2 cellular contexts compared by ENCODE assay signal in genomic region chr16:57643902-57644301, GRCh38.
TF ChIP-seq lines count a peak whose summit lies in the region.

No MANE protein-coding gene starts in this region.

TF ChIP-seq in A549, 52 proteins besides CTCF, POLR2A, EP300 and RAD21:
- TF ChIP-seq MAX (IDR thresholded peaks at IDR 0.05), result no peak
- no peak for TF ChIP-seq RARB (CRISPR knock-in tag; IDR thresholded peaks at IDR 0.05)
- TF ChIP-seq RCOR1 (IDR thresholded peaks at IDR 0.05; ENCODE audit: low read depth, low read length), result no peak
- TF ChIP-seq HOXA7 (CRISPR knock-in tag; IDR thresholded peaks at IDR 0.05), result no peak
- no peak for TF ChIP-seq ZFP36 (IDR thresholded peaks at IDR 0.05; ENCODE audit: borderline replicate concordance, partially characterized antibody)
- TF ChIP-seq NFE2L2 (conservative IDR thresholded peaks at IDR 0.05; ENCODE audit: low read length), result no peak
- TF ChIP-seq, protein P1, sequence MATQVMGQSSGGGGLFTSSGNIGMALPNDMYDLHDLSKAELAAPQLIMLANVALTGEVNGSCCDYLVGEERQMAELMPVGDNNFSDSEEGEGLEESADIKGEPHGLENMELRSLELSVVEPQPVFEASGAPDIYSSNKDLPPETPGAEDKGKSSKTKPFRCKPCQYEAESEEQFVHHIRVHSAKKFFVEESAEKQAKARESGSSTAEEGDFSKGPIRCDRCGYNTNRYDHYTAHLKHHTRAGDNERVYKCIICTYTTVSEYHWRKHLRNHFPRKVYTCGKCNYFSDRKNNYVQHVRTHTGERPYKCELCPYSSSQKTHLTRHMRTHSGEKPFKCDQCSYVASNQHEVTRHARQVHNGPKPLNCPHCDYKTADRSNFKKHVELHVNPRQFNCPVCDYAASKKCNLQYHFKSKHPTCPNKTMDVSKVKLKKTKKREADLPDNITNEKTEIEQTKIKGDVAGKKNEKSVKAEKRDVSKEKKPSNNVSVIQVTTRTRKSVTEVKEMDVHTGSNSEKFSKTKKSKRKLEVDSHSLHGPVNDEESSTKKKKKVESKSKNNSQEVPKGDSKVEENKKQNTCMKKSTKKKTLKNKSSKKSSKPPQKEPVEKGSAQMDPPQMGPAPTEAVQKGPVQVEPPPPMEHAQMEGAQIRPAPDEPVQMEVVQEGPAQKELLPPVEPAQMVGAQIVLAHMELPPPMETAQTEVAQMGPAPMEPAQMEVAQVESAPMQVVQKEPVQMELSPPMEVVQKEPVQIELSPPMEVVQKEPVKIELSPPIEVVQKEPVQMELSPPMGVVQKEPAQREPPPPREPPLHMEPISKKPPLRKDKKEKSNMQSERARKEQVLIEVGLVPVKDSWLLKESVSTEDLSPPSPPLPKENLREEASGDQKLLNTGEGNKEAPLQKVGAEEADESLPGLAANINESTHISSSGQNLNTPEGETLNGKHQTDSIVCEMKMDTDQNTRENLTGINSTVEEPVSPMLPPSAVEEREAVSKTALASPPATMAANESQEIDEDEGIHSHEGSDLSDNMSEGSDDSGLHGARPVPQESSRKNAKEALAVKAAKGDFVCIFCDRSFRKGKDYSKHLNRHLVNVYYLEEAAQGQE (IDR thresholded peaks at IDR 0.05), result no peak
- TF ChIP-seq FOSB (CRISPR knock-in tag; IDR thresholded peaks at IDR 0.05), result no peak
- no peak for TF ChIP-seq CHD4 (IDR thresholded peaks at IDR 0.05; ENCODE audit: borderline replicate concordance)
- TF ChIP-seq HEYL (CRISPR knock-in tag; IDR thresholded peaks at IDR 0.05), result no peak
- no peak for TF ChIP-seq ZC3H11A (IDR thresholded peaks at IDR 0.05)
- TF ChIP-seq FOXS1 (CRISPR knock-in tag; IDR thresholded peaks at IDR 0.05), result no peak
- TF ChIP-seq GATA3 (IDR thresholded peaks at IDR 0.05; ENCODE audit: borderline replicate concordance), result no peak
- no peak for TF ChIP-seq CEBPB (IDR thresholded peaks at IDR 0.05)

TF ChIP-seq in neural cell, 6 proteins besides CTCF, POLR2A, EP300 and RAD21 (continued from another document):
- TF ChIP-seq SMC3 (conservative IDR thresholded peaks at IDR 0.05; ENCODE audit: poor library complexity), result no peak
- TF ChIP-seq POLR2AphosphoS5 (IDR thresholded peaks at IDR 0.05), result no peak
- TF ChIP-seq, protein P1 (IDR thresholded peaks at IDR 0.05; ENCODE audit: borderline replicate concordance), result no peak
- no peak for TF ChIP-seq MXI1 (conservative IDR thresholded peaks at IDR 0.05; ENCODE audit: poor library complexity, severe bottlenecking)
- TF ChIP-seq EZH2 (IDR thresholded peaks at IDR 0.05; ENCODE audit: borderline replicate concordance, insufficient read depth, low read length, poor library complexity, severe bottlenecking), result no peak
TF ChIP-seq in neural cell: peak in this region for 0.
